10 cellular contexts compared by ENCODE assay signal in genomic region chr12:121894633-121895032, GRCh38. TPM values are rescaled to one million over a fixed set of nuclear protein-coding genes. Genes with fewer than 3 reads are reported as not detected.
DNase-seq lines count a peak whose midpoint lies in the region; ATAC-seq, FAIRE-seq and TF ChIP-seq lines count a peak whose summit lies in the region.
"Had no signal": no experiment of that assay in that cellular context is flagged by ENCODE, and none has a peak within 500 bp of the region (broad histone marks: within the 10 kb centered on the region; RNA-seq: fewer than 3 reads in every experiment).

No MANE protein-coding gene starts in this region.

- H3K4me1 Mint-ChIP-seq in CD4-positive, alpha-beta T cell (ENCODE audit: low read depth), result peaks cover 30% of the 10 kb centered on the region
- peaks cover 31% of the 10 kb centered on the region for H3K4me1 Mint-ChIP-seq in HFFc6 (ENCODE audit: low read depth)

- peaks cover 46% of the 10 kb centered on the region for H3K36me3 ChIP-seq in adipocyte (ENCODE audit: control insufficient read depth, insufficient read depth, low read length, severe bottlenecking)
- peaks cover 0 to 30% (median 14%) of the 10 kb centered on the region in 4 donors for H3K36me3 ChIP-seq in liver (ENCODE audit: control insufficient read depth in 4 of 4, insufficient read depth in 3 of 4, low read depth in 1 of 4, low read length in 3 of 4)
- peaks cover 37% of the 10 kb centered on the region for H3K36me3 ChIP-seq in MG63

- ATAC-seq in CD4-positive, alpha-beta T cell (ENCODE audit: poor library complexity), result peak; percentile 41
- no peak for ATAC-seq in GM18517 (IDR thresholded peaks at IDR 0.05; ENCODE audit: unreplicated experiment)

- CTCF ChIA-PET in CD4-positive, alpha-beta T cell (lab: Charles Lee), result interaction anchor here (1.5 kb wide), 1 partner anchor 24 kb away, joined by 5 read pairs; the partner anchor contains the start of gene CFAP251

- intact Hi-C loops in CD4-positive, alpha-beta T cell (cut with DNase I, micrococcal nuclease), result no loop called here

- POLR2A ChIA-PET in CD4-positive, alpha-beta T cell (lab: Charles Lee), result no interaction called here

- H3K9me3 ChIP-seq in CD4-positive, alpha-beta T cell (ENCODE audit: control insufficient read depth, low read length), result no peaks in the 10 kb centered on the region
- H3K9me3 ChIP-seq in adipocyte (ENCODE audit: control insufficient read depth, low read length) (no peaks in the 10 kb centered on the region), liver (ENCODE audit: control insufficient read depth in 4 of 4, low read length in 3 of 4) (no peaks in the 10 kb centered on the region), MG63 (no peaks in the 10 kb centered on the region)

- no peak overlapping the region for H3K4me3 Mint-ChIP-seq in CD4-positive, alpha-beta T cell
- H3K4me3 Mint-ChIP-seq in HFFc6, result no peak overlapping the region

- peak overlapping the region; percentile 47 for H3K27ac Mint-ChIP-seq in CD4-positive, alpha-beta T cell
- H3K27ac Mint-ChIP-seq in HFFc6, result peak overlapping the region; percentile 59

- H3K27me3 ChIP-seq in CD4-positive, alpha-beta T cell (ENCODE audit: control insufficient read depth, insufficient read depth, low read length), result no peaks in the 10 kb centered on the region
- H3K27me3 ChIP-seq in adipocyte (replicated peaks; ENCODE audit: control insufficient read depth, insufficient read depth, low read length), result no peaks in the 10 kb centered on the region
- no peaks in the 10 kb centered on the region for H3K27me3 ChIP-seq in liver (ENCODE audit: control insufficient read depth in 4 of 4, insufficient read depth in 4 of 4, low read length in 3 of 4)
- H3K27me3 ChIP-seq in MG63, result no peaks in the 10 kb centered on the region

- H3K4me1 ChIP-seq in adipocyte (ENCODE audit: control insufficient read depth, insufficient read depth, low read length) (peaks cover 34% of the 10 kb centered on the region), liver (ENCODE audit: control insufficient read depth in 4 of 4, insufficient read depth in 4 of 4, low read length in 3 of 4) (peaks cover 2 to 23% (median 9%) of the 10 kb centered on the region in 4 donors)

- no peak for DNase-seq in CD4-positive, alpha-beta T cell
- peak; percentile 10 for DNase-seq in HFFc6
- peak; percentile 38 for DNase-seq in adipocyte (ENCODE audit: low read depth)
- no peak for DNase-seq in substantia nigra (lab: John Stamatoyannopoulos, UW)
- no peak for DNase-seq in RCC 7860 (ENCODE audit: low spot score)
- no peak for DNase-seq in MG63

- no peak overlapping the region for H3K27ac ChIP-seq in CD4-positive, alpha-beta T cell (ENCODE audit: low read depth, low read length)
- H3K27ac ChIP-seq in liver (ENCODE audit: low read depth in 1 of 2, low read length in 2 of 2), result peak overlapping the region; percentile 59 to 66
- H3K27ac ChIP-seq in substantia nigra (ENCODE audit: low read depth, low read length, poor library complexity, severe bottlenecking), result no peak overlapping the region

- H3K27me3 Mint-ChIP-seq in CD4-positive, alpha-beta T cell, result no peaks in the 10 kb centered on the region
- H3K27me3 Mint-ChIP-seq in HFFc6 (ENCODE audit: insufficient read depth), result peaks cover 3% of the 10 kb centered on the region; the same call in 1 of the 2 replicates

- TF ChIP-seq RAD21 in liver (IDR thresholded peaks at IDR 0.05), result peak; percentile 31 to 70

- H3K9me3 Mint-ChIP-seq in CD4-positive, alpha-beta T cell, result no peaks in the 10 kb centered on the region
- H3K9me3 Mint-ChIP-seq in HFFc6, result no peaks in the 10 kb centered on the region

- H3K4me3 ChIP-seq in adipocyte (ENCODE audit: low read length), result no peak overlapping the region
- no peak overlapping the region for H3K4me3 ChIP-seq in liver (ENCODE audit: low read depth in 1 of 3, low read length in 3 of 3)
- H3K4me3 ChIP-seq in MG63, result no peak overlapping the region

- TF ChIP-seq CTCF in CD4-positive, alpha-beta T cell (IDR thresholded peaks at IDR 0.05), result peak; percentile 21
- TF ChIP-seq CTCF in HFFc6 (IDR thresholded peaks at IDR 0.05) (peak; percentile 62), liver (IDR thresholded peaks at IDR 0.05; ENCODE audit: low read depth, low read length, missing input control) (peak; percentile 15)

- FAIRE-seq in RCC 7860 (lab: Jason Lieb, UNC), result no peak

- 48% methylated on average over 7 of the region's 7 CpGs for WGBS in liver

- H3K36me3 Mint-ChIP-seq in CD4-positive, alpha-beta T cell (ENCODE audit: low read depth), result peaks cover 69% of the 10 kb centered on the region
- H3K36me3 Mint-ChIP-seq in HFFc6 (ENCODE audit: low read depth), result peaks cover 30% of the 10 kb centered on the region

- peak overlapping the region; percentile 59 for H3K9ac ChIP-seq in adipocyte (ENCODE audit: low read length)
- no peak overlapping the region for H3K9ac ChIP-seq in liver (ENCODE audit: low read depth in 1 of 2, low read length in 2 of 2)

TF ChIP-seq in liver, 16 proteins besides CTCF, POLR2A, EP300 and RAD21:
- TF ChIP-seq RXRA (IDR thresholded peaks at IDR 0.05), result peak in 1 of 2 donors; percentile 23
- no peak for TF ChIP-seq JUND (IDR thresholded peaks at IDR 0.05)
- TF ChIP-seq HNF4A (conservative IDR thresholded peaks at IDR 0.05), result peak; percentile 51 to 75
TF ChIP-seq in liver: peak in this region for 2.

RNA-seq across cellular contexts. Expression of gene PSMD9, which starts 6.0 kb away (rescaled TPM):
- total RNA-seq in CD4-positive, alpha-beta T cell, result 10 to 100 TPM; 29.5 to 31.8 TPM
- total RNA-seq in HFFc6 (2021; fragmentation: NEBNext Ultra II Directional; extraction: Animal tissue kit (Norgen Biotek cat#: 25700)), result 10 to 100 TPM; 63.4 to 84.7 (median 75.1) TPM
- 10 to 100 TPM; 39.0 to 52.3 TPM for total RNA-seq in liver
- 10 to 100 TPM; 50.1 to 57.6 TPM for polyA plus RNA-seq in liver
- total RNA-seq in MG63 (2014; rRNA removed; shearing (Covaris generic); ENCODE audit: low replicate concordance), result 66.6 and 117 TPM in 2 replicates

RNA-seq across cellular contexts. Expression of gene CFAP251, which starts 23.8 kb away (rescaled TPM):
- under 1 TPM; 0.28 to 0.33 TPM for total RNA-seq in CD4-positive, alpha-beta T cell
- 1 to 10 TPM in 5 of 6 experiments, under 1 TPM in 1; 0.66 to 4.2 (median 3.3) TPM for total RNA-seq in HFFc6 (2021; fragmentation: NEBNext Ultra II Directional; extraction: Animal tissue kit (Norgen Biotek cat#: 25700))
- 1 to 10 TPM; 1.6 to 4.0 TPM for total RNA-seq in liver
- 1 to 10 TPM; 1.8 to 2.1 TPM for polyA plus RNA-seq in liver
- total RNA-seq in MG63 (2014; rRNA removed; shearing (Covaris generic); ENCODE audit: low replicate concordance), result 0.74 and 1.7 TPM in 2 replicates

RNA-seq across cellular contexts. Expression of gene HPD, which starts 36.0 kb away (rescaled TPM):
- not detected for total RNA-seq in CD4-positive, alpha-beta T cell
- under 1 TPM in 4 of 6 experiments, not detected in 2; 0.14 to 0.25 (median 0.21) TPM for total RNA-seq in HFFc6 (2021; fragmentation: NEBNext Ultra II Directional; extraction: Animal tissue kit (Norgen Biotek cat#: 25700))
- 100 to 1,000 TPM in 1 of 2 donors, 10 to 100 TPM in 1; 31.3 to 620 TPM for total RNA-seq in liver
- 100 to 1,000 TPM; 397 to 812 TPM for polyA plus RNA-seq in liver
- total RNA-seq in MG63 (2014; rRNA removed; shearing (Covaris generic); ENCODE audit: low replicate concordance), result 0.56 and 3.1 TPM in 2 replicates
- total RNA-seq: lower leg skin, temporal lobe had no signal

Comparison
In these comparisons a context has a peak if more than half of its experiments do, and no peak if none do; other contexts are left out.
1. DNase-seq: peak in HFFc6 (single experiment) and adipocyte (single experiment); none in CD4-positive, alpha-beta T cell (0 of 10), substantia nigra (0 of 49), RCC 7860 (single experiment) and MG63 (single experiment).
2. H3K27ac ChIP-seq: peak in liver (2 of 2); none in CD4-positive, alpha-beta T cell (single experiment) and substantia nigra (single experiment).
3. Peak in every context shown above with its lines, with median percentiles within 50 percentile points of each other: CTCF ChIP-seq.